ENCODE assay signal across 8 cellular contexts in the genomic region with DNA sequence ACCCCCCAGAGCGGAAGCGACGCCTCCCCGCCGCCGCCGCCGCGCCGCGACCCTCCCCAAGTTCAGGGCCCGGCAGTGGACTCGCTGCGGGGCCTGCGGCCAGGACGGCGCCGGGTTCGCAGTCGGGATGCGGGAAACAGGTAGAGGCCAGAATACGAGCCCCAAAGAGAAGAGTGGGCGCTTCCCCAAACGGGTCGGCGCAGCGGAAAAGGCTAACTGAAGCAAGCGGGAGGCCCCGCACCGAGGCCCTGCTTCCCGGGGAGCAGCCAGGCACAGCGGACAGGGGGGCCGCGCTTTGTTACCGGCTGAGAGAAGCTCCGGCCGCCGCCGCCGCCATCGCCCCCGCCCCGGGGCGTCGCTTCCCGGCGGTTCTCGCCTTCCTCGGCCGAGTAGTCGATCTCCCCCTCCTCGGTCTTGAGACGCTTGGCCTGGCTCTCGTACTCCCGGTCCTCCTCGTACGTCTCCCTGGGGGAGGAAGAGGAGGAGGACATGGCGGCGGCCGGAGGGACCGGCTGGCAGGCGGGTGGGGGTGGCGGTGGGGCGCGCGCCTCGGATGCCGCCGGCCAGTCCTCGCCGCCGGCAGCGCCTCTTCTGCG. TPM values are rescaled to one million over a fixed set of nuclear protein-coding genes. Genes with fewer than 3 reads are reported as not detected.
DNase-seq lines count a peak whose midpoint lies in the region; ATAC-seq and TF ChIP-seq lines count a peak whose summit lies in the region.

No MANE protein-coding gene starts in this region.

- peak; percentile 16 for ATAC-seq in HG03175 (IDR thresholded peaks at IDR 0.05; ENCODE audit: unreplicated experiment)
- peak; percentile 42 for ATAC-seq in left colon
- ATAC-seq in GM21381 (IDR thresholded peaks at IDR 0.05; ENCODE audit: unreplicated experiment) = no peak

- TF ChIP-seq CTCF in VCaP (conservative IDR thresholded peaks at IDR 0.05) = no peak

- peak overlapping the region; percentile 98 for H3K27ac ChIP-seq in VCaP

- intact Hi-C loops in left colon (cut with DNase I, micrococcal nuclease) = loop anchor here in 1 of 2 donors (5.0 kb wide), 1 partner anchor 65 kb away; a partner anchor contains a TSS

- peak; percentile 67 for DNase-seq in NCI-H1092 treated with DMSO at 0.1 percent for 48 hours (lab: John Stamatoyannopoulos, UW)
- DNase-seq in NCI-H1092 (lab: John Stamatoyannopoulos, UW) = no peak
- DNase-seq in central memory CD4-positive, alpha-beta T cell = peak; percentile 39
- peak; percentile 41 to 55 for DNase-seq in left colon
- DNase-seq in stimulated activated CD4-positive, alpha-beta T cell treated with anti-CD3 and anti-CD28 coated beads, Interleukin-4, amount 100 ng/mL, for 24 hours = peak; percentile 42

RNA-seq across cellular contexts. Expression of a gene that starts 0.5 kb away (rescaled TPM):
- 10 to 100 TPM; 43.3 to 45.8 TPM for total RNA-seq in left colon
